Comparison of ENCODE assay signal across 20 cellular contexts in the genomic region with DNA sequence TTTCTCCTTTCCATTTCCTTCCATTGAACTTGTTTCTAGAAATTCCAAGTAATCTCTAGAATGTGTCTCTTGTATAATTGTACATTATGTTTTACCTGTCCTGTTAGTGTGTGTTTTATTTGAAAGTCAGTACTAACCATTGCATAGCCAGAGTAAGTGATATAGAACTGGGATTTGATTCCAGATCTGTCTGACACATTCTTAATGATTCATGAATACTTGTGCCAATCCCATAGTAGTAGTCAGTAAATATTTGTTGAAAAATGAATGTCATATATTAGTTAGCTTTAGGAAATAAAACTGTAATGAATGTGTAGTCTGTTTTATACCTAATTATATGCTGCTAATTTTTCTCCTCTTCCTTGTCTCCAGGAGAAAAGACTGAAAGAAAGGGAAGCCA.
"Had no signal": no experiment of that assay in that cellular context is flagged by ENCODE, and none has a peak within 500 bp of the region (broad histone marks: within the 10 kb centered on the region; RNA-seq: fewer than 3 reads in every experiment).

No MANE protein-coding gene starts in this region.

- ATAC-seq: esophagus mucosa; heart right ventricle; left lobe of liver; mucosa of descending colon; natural killer cell treated with Interleukin-12 subunit alpha and Interleukin-12 subunit beta and Interleukin-15 and Interleukin-18, amount 100 ng/mL, for 72 hours; pancreas; right cardiac atrium had no signal

- H3K4me3 ChIP-seq: dorsolateral prefrontal cortex, heart right ventricle, mucosa of descending colon, pancreas had no signal

- DNase-seq: cortex of kidney; dorsolateral prefrontal cortex; effector CD8-positive, alpha-beta T cell; heart right ventricle; hypothalamus; islet precursor cell; mammary epithelial cell; mucosa of descending colon; occipital lobe; pancreas; right cardiac atrium; small intestine; stimulated activated CD4-positive, alpha-beta T cell treated with anti-CD3 and anti-CD28 coated beads, Interleukin-2, amount 100 ng/mL, for 48 hours; stimulated activated naive CD4-positive, alpha-beta T cell treated with Interleukin-2 at 50 U/mL for 16 hours; trophoblast cell had no signal

- H3K36me3 Mint-ChIP-seq: natural killer cell treated with Interleukin-12 subunit alpha and Interleukin-12 subunit beta and Interleukin-15 and Interleukin-18, amount 100 ng/mL, for 72 hours had no signal

- H3K27ac Mint-ChIP-seq: natural killer cell treated with Interleukin-12 subunit alpha and Interleukin-12 subunit beta and Interleukin-15 and Interleukin-18, amount 100 ng/mL, for 72 hours; progenitor cell of endocrine pancreas had no signal

- H3K27me3 Mint-ChIP-seq: natural killer cell treated with Interleukin-12 subunit alpha and Interleukin-12 subunit beta and Interleukin-15 and Interleukin-18, amount 100 ng/mL, for 72 hours; progenitor cell of endocrine pancreas had no signal

- FAIRE-seq: frontal cortex, pancreas, small intestine had no signal

- H3K4me3 Mint-ChIP-seq: natural killer cell treated with Interleukin-12 subunit alpha and Interleukin-12 subunit beta and Interleukin-15 and Interleukin-18, amount 100 ng/mL, for 72 hours had no signal

- H3K27ac ChIP-seq: heart right ventricle, pancreas had no signal

- H3K9me3 ChIP-seq: heart right ventricle, mucosa of descending colon, pancreas had no signal

- H3K9me3 Mint-ChIP-seq: natural killer cell treated with Interleukin-12 subunit alpha and Interleukin-12 subunit beta and Interleukin-15 and Interleukin-18, amount 100 ng/mL, for 72 hours had no signal

- H3K36me3 ChIP-seq: heart right ventricle, pancreas had no signal

- H3K27me3 ChIP-seq: dorsolateral prefrontal cortex, heart right ventricle, pancreas had no signal
